14 cellular contexts compared by ENCODE assay signal in the genomic region with DNA sequence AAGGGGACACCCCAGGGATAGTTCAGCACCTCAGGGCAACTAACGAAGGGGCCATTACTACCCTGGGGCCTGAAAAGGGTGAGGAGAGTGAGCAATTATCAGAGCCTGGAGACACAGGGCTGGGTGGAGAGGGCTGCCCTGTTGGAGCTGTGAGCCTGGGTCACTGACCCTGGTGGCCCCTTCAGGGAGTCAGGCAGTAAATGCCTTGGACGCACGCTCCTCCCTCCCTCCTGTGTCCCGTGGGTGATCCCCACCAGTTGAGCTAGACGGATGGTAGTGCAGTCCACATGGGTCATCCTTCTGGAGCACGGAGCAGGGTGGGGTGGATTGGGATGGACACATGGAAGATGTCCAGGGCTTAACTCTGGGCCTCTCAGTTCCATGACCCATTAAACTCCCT.
DNase-seq lines count a peak whose midpoint lies in the region; ATAC-seq and TF ChIP-seq lines count a peak whose summit lies in the region.
"Had no signal": no experiment of that assay in that cellular context is flagged by ENCODE, and none has a peak within 500 bp of the region (broad histone marks: within the 10 kb centered on the region; RNA-seq: fewer than 3 reads in every experiment).

No MANE protein-coding gene starts in this region.

- H3K36me3 ChIP-seq in sigmoid colon (no peaks in the 10 kb centered on the region), upper lobe of right lung (no peaks in the 10 kb centered on the region), WERI-Rb-1 (no peaks in the 10 kb centered on the region)
- H3K36me3 ChIP-seq: BE2C had no signal

- no peaks in the 10 kb centered on the region for H3K4me1 ChIP-seq in sigmoid colon
- H3K4me1 ChIP-seq in upper lobe of right lung: no peaks in the 10 kb centered on the region
- H3K4me1 ChIP-seq: BE2C, Caco-2 had no signal

- no peak for TF ChIP-seq POLR2A in sigmoid colon (IDR thresholded peaks at IDR 0.05)

- ATAC-seq in upper lobe of right lung (no peak), GM19455 (IDR thresholded peaks at IDR 0.05; ENCODE audit: unreplicated experiment) (no peak)
- ATAC-seq: GM23338 had no signal

- H3K27ac ChIP-seq in sigmoid colon (no peak overlapping the region), upper lobe of right lung (no peak overlapping the region), WERI-Rb-1 (no peak overlapping the region)

- TF ChIP-seq CTCF in sigmoid colon (IDR thresholded peaks at IDR 0.05) (no peak), upper lobe of right lung (IDR thresholded peaks at IDR 0.05) (no peak), WERI-Rb-1 (IDR thresholded peaks at IDR 0.05; ENCODE audit: low read depth, low read length) (no peak)

- 69 to 81% methylated on average over 6 of the region's 6 CpGs for WGBS in sigmoid colon, 2 donors

- intact Hi-C loops in sigmoid colon (cut with DNase I) (no loop called here), upper lobe of right lung (cut with DNase I) (no loop called here)

- no peaks in the 10 kb centered on the region for H3K27me3 ChIP-seq in sigmoid colon
- no peaks in the 10 kb centered on the region for H3K27me3 ChIP-seq in upper lobe of right lung
- no peaks in the 10 kb centered on the region for H3K27me3 ChIP-seq in WERI-Rb-1 (ENCODE audit: insufficient read depth, low read depth, severe bottlenecking)
- H3K27me3 ChIP-seq: BE2C had no signal

- H3K4me3 ChIP-seq in sigmoid colon (no peak overlapping the region), upper lobe of right lung (no peak overlapping the region), WERI-Rb-1 (ENCODE audit: low read depth, low read length) (no peak overlapping the region)
- H3K4me3 ChIP-seq: GM23338 had no signal

- DNase-seq in ecto neural progenitor cell (ENCODE audit: low spot score) (peak; percentile 32), islet precursor cell (peak; percentile 26), sigmoid colon (peak; percentile 53), upper lobe of right lung (peak; percentile 22), SHP77 (lab: John Stamatoyannopoulos, UW) (no peak), WERI-Rb-1 (no peak)
- DNase-seq: ACHN; BE2C; C1 segment of cervical spinal cord; Caco-2; CD4-positive, alpha-beta T cell; HCEC 1CT had no signal

- TF ChIP-seq EP300 in sigmoid colon (IDR thresholded peaks at IDR 0.05): no peak

- H3K9me3 ChIP-seq in sigmoid colon (no peaks in the 10 kb centered on the region), upper lobe of right lung (no peaks in the 10 kb centered on the region), WERI-Rb-1 (ENCODE audit: severe bottlenecking) (no peaks in the 10 kb centered on the region)
- H3K9me3 ChIP-seq: BE2C, Caco-2 had no signal

Comparison
In these comparisons a context has a peak if more than half of its experiments do, and no peak if none do; other contexts are left out.
1. DNase-seq: peak in ecto neural progenitor cell (single experiment), islet precursor cell (single experiment), sigmoid colon (single experiment) and upper lobe of right lung (single experiment); none in SHP77 (0 of 2) and WERI-Rb-1 (single experiment).